ENCODE assay signal across 24 cellular contexts in genomic region chr9:88657893-88658292, GRCh38.
A peak's percentile ranks its signal among the peaks of the same experiment; 100 is the strongest.
DNase-seq lines count a peak whose midpoint lies in the region; ATAC-seq, FAIRE-seq and TF ChIP-seq lines count a peak whose summit lies in the region.
"Had no signal": no experiment of that assay in that cellular context is flagged by ENCODE, and none has a peak within 500 bp of the region (broad histone marks: within the 10 kb centered on the region; RNA-seq: fewer than 3 reads in every experiment).

No MANE protein-coding gene starts in this region.

- intact Hi-C loops in left ventricle myocardium superior (cut with micrococcal nuclease) = no loop called here
- intact Hi-C loops in pancreas (cut with DNase I) = no loop called here

- H3K9me2 ChIP-seq in GM23248 (ENCODE audit: insufficient read depth) = no peaks in the 10 kb centered on the region

- H3K27me3 ChIP-seq in GM23248 (replicated peaks; ENCODE audit: insufficient read depth) (no peaks in the 10 kb centered on the region), smooth muscle cell (ENCODE audit: low read depth) (no peaks in the 10 kb centered on the region), pancreas (no peaks in the 10 kb centered on the region)
- H3K27me3 ChIP-seq: BLaER1, body of pancreas, right lobe of liver had no signal

- no peak for FAIRE-seq in pancreas (lab: Jason Lieb, UNC)
- FAIRE-seq: HTR-8/SVneo had no signal

- H3K36me3 ChIP-seq in GM23248 (ENCODE audit: low read depth) = no peaks in the 10 kb centered on the region
- no peaks in the 10 kb centered on the region for H3K36me3 ChIP-seq in smooth muscle cell (ENCODE audit: low read depth)
- no peaks in the 10 kb centered on the region for H3K36me3 ChIP-seq in pancreas
- H3K36me3 ChIP-seq: BLaER1, right lobe of liver had no signal

- H3K9me3 ChIP-seq in GM23248 (ENCODE audit: low read depth) = no peaks in the 10 kb centered on the region
- H3K9me3 ChIP-seq in smooth muscle cell (replicated peaks; ENCODE audit: low read depth) = no peaks in the 10 kb centered on the region
- no peaks in the 10 kb centered on the region for H3K9me3 ChIP-seq in pancreas
- H3K9me3 ChIP-seq: BLaER1, body of pancreas, mucosa of descending colon, right lobe of liver had no signal

- H3K79me2 ChIP-seq in GM23248 (ENCODE audit: insufficient read depth) (no peaks in the 10 kb centered on the region), smooth muscle cell (ENCODE audit: low read depth) (no peaks in the 10 kb centered on the region)

- WGBS in GM23248 (ENCODE audit: low coverage in 1 of 2, low lambda C conversion rate in 2 of 2, missing lambda C conversion rate in 2 of 2), 2 experiments = 10 to 11% methylated on average over 2 of the region's 2 CpGs
- WGBS in smooth muscle cell (ENCODE audit: low lambda C conversion rate) = 15% methylated on average over 2 of the region's 2 CpGs
- 64 to 69% methylated on average over 2 of the region's 2 CpGs for WGBS in pancreas, 2 donors

- in situ Hi-C loops in GM23248 (cut with MboI) = no loop called here
- in situ Hi-C loops in astrocyte of the spinal cord (cut with HindIII; ENCODE audit: low sequenced_read_pairs) = no loop called here

- peak; percentile 57 for ATAC-seq in left ventricle myocardium superior
- ATAC-seq in pancreas = no peak
- ATAC-seq: activated T-cell treated with anti-CD3 and anti-CD28 coated beads, Interleukin-2, amount 50 U/mL, for 4 hours; mucosa of descending colon; right lobe of liver; stimulated activated naive CD8-positive, alpha-beta T cell treated with anti-CD3 and anti-CD28 coated beads, Interleukin-15, amount 100 ng/mL, for 72 hours had no signal

- H3K4me3 ChIP-seq in GM23248 = no peak overlapping the region
- no peak overlapping the region for H3K4me3 ChIP-seq in astrocyte of the spinal cord (ENCODE audit: low read depth, low read length)
- H3K4me3 ChIP-seq in smooth muscle cell = no peak overlapping the region
- H3K4me3 ChIP-seq in pancreas = no peak overlapping the region
- H3K4me3 ChIP-seq: BLaER1, body of pancreas, mucosa of descending colon, right lobe of liver had no signal

- H3K27ac ChIP-seq in GM23248 (0 out of 2 replicates have a peak overlapping the region, but pooled peaks have one; percentile 3), smooth muscle cell (ENCODE audit: low read depth) (peak overlapping the region; percentile 2), pancreas (no peak overlapping the region)
- H3K27ac ChIP-seq: BLaER1, body of pancreas, right lobe of liver had no signal

- H4K20me1 ChIP-seq in GM23248 (ENCODE audit: insufficient read depth) (no peaks in the 10 kb centered on the region), smooth muscle cell (ENCODE audit: low read depth) (no peaks in the 10 kb centered on the region)
- H4K20me1 ChIP-seq: BLaER1 had no signal

- H3K4me1 ChIP-seq in GM23248 (ENCODE audit: insufficient read depth) = peaks cover 28% of the 10 kb centered on the region
- peaks cover 15% of the 10 kb centered on the region for H3K4me1 ChIP-seq in smooth muscle cell (ENCODE audit: low read depth)
- no peaks in the 10 kb centered on the region for H3K4me1 ChIP-seq in pancreas
- H3K4me1 ChIP-seq: BLaER1, body of pancreas, right lobe of liver had no signal

- H3K9ac ChIP-seq in GM23248 = no peak overlapping the region
- H3K9ac ChIP-seq in smooth muscle cell (ENCODE audit: low read depth) = no peak overlapping the region
- H3K9ac ChIP-seq: BLaER1 had no signal

- H2AFZ ChIP-seq in GM23248 = peak overlapping the region; percentile 6; the same call in 1 of the 2 replicates
- H2AFZ ChIP-seq in smooth muscle cell (ENCODE audit: low read depth) = peak overlapping the region; percentile 35

- DNase-seq in GM23248 (peak; percentile 32), astrocyte of the spinal cord (ENCODE audit: low read depth, low spot score) (peak; percentile 26), left ventricle myocardium superior (no peak), smooth muscle cell (lab: John Stamatoyannopoulos, UW; ENCODE audit: unreplicated experiment) (no peak), pancreas (no peak), A172 (ENCODE audit: low spot score) (no peak)
- DNase-seq in stimulated activated CD4-positive, alpha-beta T cell treated with anti-CD3 and anti-CD28 coated beads, Interleukin-12 subunit alpha, Interleukin-12 subunit beta, amount 100 ng/mL, for 4 hours = no peak
- DNase-seq: activated B cell treated with CpG ODN at 0.5 μM for 24 hours; activated CD4-positive, alpha-beta memory T cell treated with anti-CD3 and anti-CD28 coated beads, Interleukin-2, amount 10 ng/mL, durations not matched to agents 7 days and 5 days; activated T-cell treated with anti-CD3 and anti-CD28 coated beads, Interleukin-2, amount 50 U/mL, for 4 hours; dermis blood vessel endothelial cell; GDM1; hippocampal formation; NCI-H1417 treated with DMSO at 0.1 percent for 48 hours; NCI-H524 treated with DMSO at 0.1 percent for 48 hours; right lobe of liver; SHP77 treated with DMSO at 0.1 percent for 48 hours; stimulated activated CD4-positive, alpha-beta T cell treated with anti-CD3 and anti-CD28 coated beads, Interleukin-2, amount 100 ng/mL, for 24 hours; stimulated activated naive CD8-positive, alpha-beta T cell treated with anti-CD3 and anti-CD28 coated beads, Interleukin-15, amount 100 ng/mL, for 72 hours; T-helper 2 cell had no signal

- H3F3A ChIP-seq in GM23248 (ENCODE audit: insufficient read depth) = peaks cover 34% of the 10 kb centered on the region
- H3F3A ChIP-seq in smooth muscle cell (ENCODE audit: low read depth) = peaks cover 11% of the 10 kb centered on the region

- TF ChIP-seq CTCF in astrocyte of the spinal cord (IDR thresholded peaks at IDR 0.05; ENCODE audit: low read depth, low read length) (no peak), smooth muscle cell (IDR thresholded peaks at IDR 0.05; ENCODE audit: borderline replicate concordance, insufficient read depth, poor library complexity, severe bottlenecking) (no peak), pancreas (IDR thresholded peaks at IDR 0.05) (no peak)

- H3K4me2 ChIP-seq in GM23248 (ENCODE audit: unreplicated experiment) (no peak overlapping the region), smooth muscle cell (no peak overlapping the region)
- H3K4me2 ChIP-seq: BLaER1 had no signal

Comparison
In these comparisons a context has a peak if more than half of its experiments do, and no peak if none do; other contexts are left out.
1. DNase-seq: peak in GM23248 (single experiment) and astrocyte of the spinal cord (single experiment); none in left ventricle myocardium superior (single experiment), smooth muscle cell (single experiment), stimulated activated CD4-positive, alpha-beta T cell treated with anti-CD3 and anti-CD28 coated beads, Interleukin-12 subunit alpha, Interleukin-12 subunit beta, amount 100 ng/mL, for 4 hours (single experiment), pancreas (0 of 6) and A172 (single experiment).
2. H3K27ac ChIP-seq: peak in GM23248 (single experiment) and smooth muscle cell (single experiment); none in pancreas (0 of 4).